In the genomic region with DNA sequence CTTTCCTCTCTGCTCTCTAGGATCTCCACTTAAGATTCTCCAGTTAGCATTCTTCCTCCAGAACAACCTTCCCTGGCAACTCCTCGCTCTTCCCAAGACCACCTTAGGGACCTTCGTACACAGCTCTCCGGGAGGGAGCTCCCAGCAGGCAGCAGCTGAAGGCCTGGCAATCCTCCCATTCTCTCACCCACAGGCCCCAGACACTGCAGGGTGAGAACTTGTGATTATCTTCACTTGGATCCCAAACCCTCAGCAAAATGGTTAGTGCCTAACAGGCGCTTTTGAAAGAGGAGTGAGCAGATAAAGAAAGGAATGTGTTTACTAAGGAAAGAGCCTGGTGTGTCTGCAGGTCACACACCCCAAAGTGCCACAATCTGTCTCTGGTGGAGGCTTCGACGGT, we compare ENCODE assay signal across 18 cellular contexts.
DNase-seq lines count a peak whose midpoint lies in the region; ATAC-seq and TF ChIP-seq lines count a peak whose summit lies in the region.
"Had no signal": no experiment of that assay in that cellular context is flagged by ENCODE, and none has a peak within 500 bp of the region (broad histone marks: within the 10 kb centered on the region; RNA-seq: fewer than 3 reads in every experiment).

No MANE protein-coding gene starts in this region.

- CTCF ChIA-PET in GM10248 (lab: Yijun Ruan, JAX), result no interaction called here

- no peak for ATAC-seq in upper lobe of right lung
- ATAC-seq in activated T-cell treated with anti-CD3 and anti-CD28 coated beads, Interleukin-2, amount 50 U/mL, for 4 hours, result no peak

- H3K4me2 ChIP-seq in mesendoderm (ENCODE audit: low read length), result no peak overlapping the region

- no peak overlapping the region for H3K23ac ChIP-seq in mesendoderm (ENCODE audit: low read length)

- intact Hi-C loops in upper lobe of right lung (cut with DNase I), result no loop called here

- WGBS in mesendoderm (ENCODE audit: extremely low coverage, insufficient coverage, low lambda C conversion rate), result no CpG with 5 or more reads among the region's 6 CpGs

- no peaks in the 10 kb centered on the region for H3K27me3 ChIP-seq in mesendoderm (ENCODE audit: insufficient read depth, low read length, poor library complexity)
- H3K27me3 ChIP-seq in upper lobe of right lung, result peaks cover 26% of the 10 kb centered on the region

- H2AK5ac ChIP-seq in mesendoderm (ENCODE audit: low read length), result no peak overlapping the region

- no peak overlapping the region for H3K4ac ChIP-seq in mesendoderm (ENCODE audit: low read depth, low read length)

- H2BK15ac ChIP-seq in mesendoderm (replicated peaks; ENCODE audit: low read depth), result no peak overlapping the region

- H3K36me3 Mint-ChIP-seq in activated T-cell treated with anti-CD3 and anti-CD28 coated beads, Interleukin-2, amount 50 U/mL, for 4 hours (ENCODE audit: insufficient read depth), result no peaks in the 10 kb centered on the region

- H3K9me3 ChIP-seq in SK-N-MC (ENCODE audit: low read depth, low read length) (no peaks in the 10 kb centered on the region), upper lobe of right lung (no peaks in the 10 kb centered on the region)
- H3K9me3 ChIP-seq: HAP-1 had no signal

- no peak overlapping the region for H2BK120ac ChIP-seq in mesendoderm (ENCODE audit: low read depth, low read length)

- peak overlapping the region; percentile 36; the same call in 1 of the 2 replicates for H3K4me3 ChIP-seq in SK-N-MC
- H3K4me3 ChIP-seq in mesendoderm (ENCODE audit: low read length), result no peak overlapping the region
- no peak overlapping the region for H3K4me3 ChIP-seq in upper lobe of right lung
- H3K4me3 ChIP-seq: HAP-1 had no signal

- no peaks in the 10 kb centered on the region for H3K79me1 ChIP-seq in mesendoderm (ENCODE audit: low read length)

- peak overlapping the region; percentile 37 for H3K9ac ChIP-seq in SK-N-MC (ENCODE audit: insufficient read length)
- H3K9ac ChIP-seq in mesendoderm (ENCODE audit: low read length), result no peak overlapping the region

- no peaks in the 10 kb centered on the region for H3K9me3 Mint-ChIP-seq in activated T-cell treated with anti-CD3 and anti-CD28 coated beads, Interleukin-2, amount 50 U/mL, for 4 hours

- no peak overlapping the region for H3K56ac ChIP-seq in mesendoderm (ENCODE audit: low read length)

- no peak overlapping the region for H3K4me3 Mint-ChIP-seq in activated T-cell treated with anti-CD3 and anti-CD28 coated beads, Interleukin-2, amount 50 U/mL, for 4 hours

- POLR2A ChIA-PET in GM10248 (lab: Yijun Ruan, JAX), result no interaction called here

- H3K18ac ChIP-seq in mesendoderm (ENCODE audit: low read length), result no peak overlapping the region

- peaks cover 21% of the 10 kb centered on the region for H3K27me3 Mint-ChIP-seq in activated T-cell treated with anti-CD3 and anti-CD28 coated beads, Interleukin-2, amount 50 U/mL, for 4 hours (ENCODE audit: low read depth)

- H3K27ac ChIP-seq in SK-N-MC (no peak overlapping the region), mesendoderm (ENCODE audit: low read depth, low read length) (no peak overlapping the region), upper lobe of right lung (no peak overlapping the region)
- H3K27ac ChIP-seq: 22Rv1 had no signal

- peaks cover 4% of the 10 kb centered on the region for H3K4me1 ChIP-seq in mesendoderm (ENCODE audit: control insufficient read depth, low read depth, low read length)
- H3K4me1 ChIP-seq in upper lobe of right lung, result no peaks in the 10 kb centered on the region
- H3K4me1 ChIP-seq: HAP-1 had no signal

- TF ChIP-seq CTCF in upper lobe of right lung (IDR thresholded peaks at IDR 0.05), result no peak
- no peak for TF ChIP-seq CTCF in GM20000 (IDR thresholded peaks at IDR 0.05; ENCODE audit: extremely low read depth, missing control alignments)
- TF ChIP-seq CTCF in GM10248 (IDR thresholded peaks at IDR 0.05; ENCODE audit: control extremely low read depth, extremely low read depth, low read depth, missing control alignments), result no peak

- H2BK5ac ChIP-seq in mesendoderm (ENCODE audit: low read length), result no peak overlapping the region

- H4K5ac ChIP-seq in mesendoderm (ENCODE audit: low read length), result no peak overlapping the region

- H3K79me2 ChIP-seq in mesendoderm (ENCODE audit: control insufficient read depth, insufficient read depth, low read length), result no peaks in the 10 kb centered on the region

- DNase-seq in NCI-H2107 treated with DMSO at 0.1 percent for 48 hours (lab: John Stamatoyannopoulos, UW; ENCODE audit: unreplicated experiment), result peak; percentile 22
- DNase-seq in NCI-H2107 (lab: John Stamatoyannopoulos, UW), result no peak
- no peak for DNase-seq in SK-N-MC (ENCODE audit: low read depth, low spot score)
- peak; percentile 74 for DNase-seq in mesendoderm
- DNase-seq in upper lobe of right lung, result peak; percentile 13
- DNase-seq in activated T-cell treated with anti-CD3 and anti-CD28 coated beads, Interleukin-2, amount 50 U/mL, for 4 hours, result no peak
- DNase-seq in GM20000 (ENCODE audit: low spot score), result no peak
- DNase-seq in GM10248 (ENCODE audit: extremely low spot score), result no peak
- DNase-seq: C1 segment of cervical spinal cord, DMS 273 treated with DMSO at 0.1 percent for 48 hours, IMR-90, Kasumi-1, NCI-H1105 treated with DMSO at 0.1 percent for 48 hours, NCI-H446, RPMI8226, SIG-M5 had no signal

- H3K4me1 Mint-ChIP-seq in activated T-cell treated with anti-CD3 and anti-CD28 coated beads, Interleukin-2, amount 50 U/mL, for 4 hours (ENCODE audit: low read depth), result no peaks in the 10 kb centered on the region

- H3K36me3 ChIP-seq in SK-N-MC (ENCODE audit: insufficient read depth, low read length) (no peaks in the 10 kb centered on the region), mesendoderm (ENCODE audit: control insufficient read depth, insufficient read depth, low read length) (no peaks in the 10 kb centered on the region), upper lobe of right lung (no peaks in the 10 kb centered on the region)
- H3K36me3 ChIP-seq: HAP-1 had no signal

- H4K8ac ChIP-seq in mesendoderm (ENCODE audit: low read depth, low read length), result no peak overlapping the region

Comparison
In these comparisons a context has a peak if more than half of its experiments do, and no peak if none do; other contexts are left out.
1. DNase-seq: peak in NCI-H2107 treated with DMSO at 0.1 percent for 48 hours (single experiment), mesendoderm (single experiment) and upper lobe of right lung (single experiment); none in NCI-H2107 (single experiment), SK-N-MC (single experiment), activated T-cell treated with anti-CD3 and anti-CD28 coated beads, Interleukin-2, amount 50 U/mL, for 4 hours (single experiment), GM20000 (single experiment) and GM10248 (single experiment).